21 cellular contexts compared by ENCODE assay signal in the genomic region with DNA sequence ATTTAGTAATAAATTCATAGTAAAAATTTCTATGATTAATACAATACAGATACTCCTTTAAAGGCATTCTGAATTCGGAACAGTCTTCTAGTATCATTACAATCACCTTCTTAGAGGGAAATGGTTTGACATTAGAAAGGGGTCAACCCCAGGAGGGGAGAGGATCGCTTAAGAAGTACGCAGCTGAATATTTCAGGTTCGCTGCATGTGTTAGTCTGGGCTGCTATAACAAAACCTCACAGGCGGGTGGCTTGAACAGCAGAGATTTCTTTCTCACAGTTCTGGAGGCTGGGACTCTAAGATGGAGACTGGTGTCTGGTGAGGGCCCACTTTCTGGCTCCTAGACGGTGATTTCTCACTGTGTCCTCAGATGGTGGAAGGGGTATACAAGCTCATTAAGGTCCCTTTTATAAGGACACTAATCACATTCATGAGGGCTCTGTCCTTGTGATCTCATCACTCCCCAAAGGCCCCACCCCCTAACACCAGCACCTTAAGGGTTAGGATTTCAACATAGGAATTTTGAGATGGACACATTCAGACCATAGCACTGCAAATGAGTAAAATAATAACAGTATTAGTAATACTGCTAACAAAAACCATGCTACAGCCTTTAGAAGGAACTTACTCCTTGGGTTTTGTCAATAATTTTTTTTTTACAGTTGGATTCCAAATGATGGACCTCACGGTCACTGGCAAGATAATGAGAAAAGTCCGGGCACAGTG. TPM values are rescaled to one million over a fixed set of nuclear protein-coding genes. Genes with fewer than 3 reads are reported as not detected.
DNase-seq lines count a peak whose midpoint lies in the region; ATAC-seq and TF ChIP-seq lines count a peak whose summit lies in the region.
"Had no signal": no experiment of that assay in that cellular context is flagged by ENCODE, and none has a peak within 500 bp of the region (broad histone marks: within the 10 kb centered on the region; RNA-seq: fewer than 3 reads in every experiment).

No MANE protein-coding gene starts in this region.

- H3K4me1 ChIP-seq in heart right ventricle (peaks cover 9 to 83% (median 66%) of the 10 kb centered on the region in 9 donors), upper lobe of right lung (peaks cover 23% of the 10 kb centered on the region)

- H3K36me3 ChIP-seq in heart right ventricle: no peaks in the 10 kb centered on the region
- no peaks in the 10 kb centered on the region for H3K36me3 ChIP-seq in upper lobe of right lung

- H3K27ac ChIP-seq in heart right ventricle: peak overlapping the region in 8 of 10 donors; percentile 50 to 91 (median 78)
- H3K27ac ChIP-seq in upper lobe of right lung: no peak overlapping the region
- H3K27ac ChIP-seq: KMS-11 had no signal

- H3K4me3 ChIP-seq in heart right ventricle (no peak overlapping the region), fibroblast of mammary gland (ENCODE audit: control insufficient read depth, low read depth, low read length) (no peak overlapping the region), upper lobe of right lung (no peak overlapping the region)
- H3K4me3 ChIP-seq: A549, skin epidermis had no signal

- intact Hi-C loops in heart right ventricle (cut with DNase I): loop anchor here in 2 of 10 donors (5.0 to 10.0 kb wide), 2 partner anchors 48 to 85 kb away; no protein-coding TSS in a partner anchor
- intact Hi-C loops in Right ventricle myocardium superior (cut with DNase I): no loop called here
- intact Hi-C loops in activated B cell treated with CpG ODN at 0.5 μM for 24 hours (cut with micrococcal nuclease): no loop called here
- intact Hi-C loops in upper lobe of right lung (cut with DNase I): no loop called here

- DNase-seq in heart right ventricle (no peak), Right ventricle myocardium superior (no peak), activated B cell treated with CpG ODN at 0.5 μM for 24 hours (no peak), fibroblast of mammary gland (ENCODE audit: low read depth) (peak; percentile 65), upper lobe of right lung (peak; percentile 19), iPS-NIHi11 (ENCODE audit: low spot score) (no peak), hepatic stellate cell (ENCODE audit: low spot score) (no peak)
- DNase-seq in activated CD4-positive, alpha-beta T cell treated with anti-CD3 and anti-CD28 coated beads, Interleukin-2, amount 50 U/mL, for 4 hours: no peak
- DNase-seq: activated CD4-positive, alpha-beta T cell treated with anti-CD3 and anti-CD28 coated beads for 4 hours; activated gamma-delta T cell treated with Interleukin-2 at 50 U/mL for 16 hours; CD4-positive, CD25-positive, alpha-beta regulatory T cell; hippocampal formation; mesenchymal stem cell; naive B cell; NCI-H1092 treated with DMSO at 0.1 percent for 48 hours; NCI-H2081 treated with DMSO at 0.1 percent for 48 hours; NK-92 treated with Interleukin-12 subunit alpha and Interleukin-12 subunit beta, amount 100 ng/mL, for 24 hours; SW 1271 had no signal

- POLR2A ChIA-PET in activated B cell treated with CpG ODN at 0.5 μM for 24 hours (lab: Charles Lee): no interaction called here

- H3K36me3 Mint-ChIP-seq in activated B cell treated with CpG ODN at 0.5 μM for 24 hours (ENCODE audit: low read depth): peaks cover 18% of the 10 kb centered on the region

- peak overlapping the region; percentile 39 for H3K27ac Mint-ChIP-seq in activated B cell treated with CpG ODN at 0.5 μM for 24 hours

- H3K27me3 ChIP-seq in heart right ventricle (no peaks in the 10 kb centered on the region), upper lobe of right lung (no peaks in the 10 kb centered on the region)

- 94 to 95% methylated on average over 8 of the region's 8 CpGs for WGBS in heart right ventricle, 2 donors

- CTCF ChIA-PET in activated B cell treated with CpG ODN at 0.5 μM for 24 hours (lab: Charles Lee): interaction anchor here (1.2 kb wide), 1 partner anchor 33 kb away, joined by 3 read pairs; no protein-coding TSS in a partner anchor

- H3K4me1 Mint-ChIP-seq in activated B cell treated with CpG ODN at 0.5 μM for 24 hours: peaks cover 60% of the 10 kb centered on the region

- no peak overlapping the region for H3K4me3 Mint-ChIP-seq in activated B cell treated with CpG ODN at 0.5 μM for 24 hours
- H3K4me3 Mint-ChIP-seq: CD4-positive, CD25-positive, alpha-beta regulatory T cell had no signal

- H3K9me3 ChIP-seq in heart right ventricle: no peaks in the 10 kb centered on the region
- no peaks in the 10 kb centered on the region for H3K9me3 ChIP-seq in upper lobe of right lung
- H3K9me3 ChIP-seq: A549 had no signal

- no peaks in the 10 kb centered on the region for H3K27me3 Mint-ChIP-seq in activated B cell treated with CpG ODN at 0.5 μM for 24 hours
- H3K27me3 Mint-ChIP-seq: CD4-positive, CD25-positive, alpha-beta regulatory T cell; naive B cell had no signal

- ATAC-seq in heart right ventricle (no peak), Right ventricle myocardium superior (ENCODE audit: poor library complexity) (no peak), activated B cell treated with CpG ODN at 0.5 μM for 24 hours (ENCODE audit: low read depth) (no peak), upper lobe of right lung (no peak)
- ATAC-seq: A549 had no signal

- no peak for TF ChIP-seq CTCF in heart right ventricle (IDR thresholded peaks at IDR 0.05)
- no peak for TF ChIP-seq CTCF in activated B cell treated with CpG ODN at 0.5 μM for 24 hours (IDR thresholded peaks at IDR 0.05)
- no peak for TF ChIP-seq CTCF in fibroblast of mammary gland (conservative IDR thresholded peaks at IDR 0.05; ENCODE audit: control insufficient read depth, insufficient read depth, low read depth, low read length)
- TF ChIP-seq CTCF in upper lobe of right lung (IDR thresholded peaks at IDR 0.05): no peak

- H3K9me3 Mint-ChIP-seq in activated B cell treated with CpG ODN at 0.5 μM for 24 hours: no peaks in the 10 kb centered on the region
- H3K9me3 Mint-ChIP-seq: CD4-positive, CD25-positive, alpha-beta regulatory T cell; naive B cell had no signal

RNA-seq across cellular contexts. Expression of a gene that starts 34.0 kb away (rescaled TPM):
- 10 to 100 TPM; 25.0 to 46.4 (median 34.5) TPM for total RNA-seq in heart right ventricle
- polyA plus RNA-seq in heart right ventricle: 10 to 100 TPM in 1 of 2 donors, 1 to 10 TPM in 1; 6.4 to 19.4 TPM
- 40.6 TPM for total RNA-seq in Right ventricle myocardium superior
- 52.3 and 54.6 TPM in 2 replicates for total RNA-seq in activated B cell treated with CpG ODN at 0.5 μM for 24 hours
- 47.2 TPM for total RNA-seq in upper lobe of right lung

Comparison
In these comparisons a context has a peak if more than half of its experiments do, and no peak if none do; other contexts are left out.
1. DNase-seq: peak in fibroblast of mammary gland (single experiment) and upper lobe of right lung (single experiment); none in heart right ventricle (0 of 2), Right ventricle myocardium superior (single experiment), activated B cell treated with CpG ODN at 0.5 μM for 24 hours (single experiment), iPS-NIHi11 (single experiment), activated CD4-positive, alpha-beta T cell treated with anti-CD3 and anti-CD28 coated beads, Interleukin-2, amount 50 U/mL, for 4 hours (0 of 2) and hepatic stellate cell (single experiment).